Comparison of ENCODE assay signal across 1 cellular context in genomic region chr15:52568569-52569243, GRCh38.
TF ChIP-seq lines count a peak whose summit lies in the region.

A gene with protein sequence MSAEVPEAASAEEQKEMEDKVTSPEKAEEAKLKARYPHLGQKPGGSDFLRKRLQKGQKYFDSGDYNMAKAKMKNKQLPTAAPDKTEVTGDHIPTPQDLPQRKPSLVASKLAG (minus strand): TSS chr15:52569030. CDS start chr15:52568892, 138 bp downstream.

TF ChIP-seq in HEK293, 187 proteins besides CTCF, POLR2A, EP300 and RAD21 (continued from another document and continues in another):
- TF ChIP-seq, protein P1, sequence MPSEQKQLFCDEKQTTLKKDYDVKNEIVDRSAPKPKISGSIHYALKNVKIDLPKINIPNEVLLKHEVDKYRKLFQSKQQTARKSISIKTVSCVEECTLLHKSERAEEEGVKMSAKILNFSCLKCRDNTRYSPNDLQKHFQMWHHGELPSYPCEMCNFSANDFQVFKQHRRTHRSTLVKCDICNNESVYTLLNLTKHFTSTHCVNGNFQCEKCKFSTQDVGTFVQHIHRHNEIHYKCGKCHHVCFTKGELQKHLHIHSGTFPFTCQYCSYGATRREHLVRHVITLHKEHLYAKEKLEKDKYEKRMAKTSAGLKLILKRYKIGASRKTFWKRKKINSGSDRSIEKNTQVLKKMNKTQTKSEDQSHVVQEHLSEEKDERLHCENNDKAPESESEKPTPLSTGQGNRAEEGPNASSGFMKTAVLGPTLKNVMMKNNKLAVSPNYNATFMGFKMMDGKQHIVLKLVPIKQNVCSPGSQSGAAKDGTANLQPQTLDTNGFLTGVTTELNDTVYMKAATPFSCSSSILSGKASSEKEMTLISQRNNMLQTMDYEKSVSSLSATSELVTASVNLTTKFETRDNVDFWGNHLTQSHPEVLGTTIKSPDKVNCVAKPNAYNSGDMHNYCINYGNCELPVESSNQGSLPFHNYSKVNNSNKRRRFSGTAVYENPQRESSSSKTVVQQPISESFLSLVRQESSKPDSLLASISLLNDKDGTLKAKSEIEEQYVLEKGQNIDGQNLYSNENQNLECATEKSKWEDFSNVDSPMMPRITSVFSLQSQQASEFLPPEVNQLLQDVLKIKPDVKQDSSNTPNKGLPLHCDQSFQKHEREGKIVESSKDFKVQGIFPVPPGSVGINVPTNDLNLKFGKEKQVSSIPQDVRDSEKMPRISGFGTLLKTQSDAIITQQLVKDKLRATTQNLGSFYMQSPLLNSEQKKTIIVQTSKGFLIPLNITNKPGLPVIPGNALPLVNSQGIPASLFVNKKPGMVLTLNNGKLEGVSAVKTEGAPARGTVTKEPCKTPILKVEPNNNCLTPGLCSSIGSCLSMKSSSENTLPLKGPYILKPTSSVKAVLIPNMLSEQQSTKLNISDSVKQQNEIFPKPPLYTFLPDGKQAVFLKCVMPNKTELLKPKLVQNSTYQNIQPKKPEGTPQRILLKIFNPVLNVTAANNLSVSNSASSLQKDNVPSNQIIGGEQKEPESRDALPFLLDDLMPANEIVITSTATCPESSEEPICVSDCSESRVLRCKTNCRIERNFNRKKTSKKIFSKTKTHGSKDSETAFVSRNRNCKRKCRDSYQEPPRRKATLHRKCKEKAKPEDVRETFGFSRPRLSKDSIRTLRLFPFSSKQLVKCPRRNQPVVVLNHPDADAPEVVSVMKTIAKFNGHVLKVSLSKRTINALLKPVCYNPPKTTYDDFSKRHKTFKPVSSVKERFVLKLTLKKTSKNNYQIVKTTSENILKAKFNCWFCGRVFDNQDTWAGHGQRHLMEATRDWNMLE (tag by site-specific recombination; conservative IDR thresholded peaks at IDR 0.05; ENCODE audit: low read depth): peak; percentile 97
- TF ChIP-seq, protein P2, sequence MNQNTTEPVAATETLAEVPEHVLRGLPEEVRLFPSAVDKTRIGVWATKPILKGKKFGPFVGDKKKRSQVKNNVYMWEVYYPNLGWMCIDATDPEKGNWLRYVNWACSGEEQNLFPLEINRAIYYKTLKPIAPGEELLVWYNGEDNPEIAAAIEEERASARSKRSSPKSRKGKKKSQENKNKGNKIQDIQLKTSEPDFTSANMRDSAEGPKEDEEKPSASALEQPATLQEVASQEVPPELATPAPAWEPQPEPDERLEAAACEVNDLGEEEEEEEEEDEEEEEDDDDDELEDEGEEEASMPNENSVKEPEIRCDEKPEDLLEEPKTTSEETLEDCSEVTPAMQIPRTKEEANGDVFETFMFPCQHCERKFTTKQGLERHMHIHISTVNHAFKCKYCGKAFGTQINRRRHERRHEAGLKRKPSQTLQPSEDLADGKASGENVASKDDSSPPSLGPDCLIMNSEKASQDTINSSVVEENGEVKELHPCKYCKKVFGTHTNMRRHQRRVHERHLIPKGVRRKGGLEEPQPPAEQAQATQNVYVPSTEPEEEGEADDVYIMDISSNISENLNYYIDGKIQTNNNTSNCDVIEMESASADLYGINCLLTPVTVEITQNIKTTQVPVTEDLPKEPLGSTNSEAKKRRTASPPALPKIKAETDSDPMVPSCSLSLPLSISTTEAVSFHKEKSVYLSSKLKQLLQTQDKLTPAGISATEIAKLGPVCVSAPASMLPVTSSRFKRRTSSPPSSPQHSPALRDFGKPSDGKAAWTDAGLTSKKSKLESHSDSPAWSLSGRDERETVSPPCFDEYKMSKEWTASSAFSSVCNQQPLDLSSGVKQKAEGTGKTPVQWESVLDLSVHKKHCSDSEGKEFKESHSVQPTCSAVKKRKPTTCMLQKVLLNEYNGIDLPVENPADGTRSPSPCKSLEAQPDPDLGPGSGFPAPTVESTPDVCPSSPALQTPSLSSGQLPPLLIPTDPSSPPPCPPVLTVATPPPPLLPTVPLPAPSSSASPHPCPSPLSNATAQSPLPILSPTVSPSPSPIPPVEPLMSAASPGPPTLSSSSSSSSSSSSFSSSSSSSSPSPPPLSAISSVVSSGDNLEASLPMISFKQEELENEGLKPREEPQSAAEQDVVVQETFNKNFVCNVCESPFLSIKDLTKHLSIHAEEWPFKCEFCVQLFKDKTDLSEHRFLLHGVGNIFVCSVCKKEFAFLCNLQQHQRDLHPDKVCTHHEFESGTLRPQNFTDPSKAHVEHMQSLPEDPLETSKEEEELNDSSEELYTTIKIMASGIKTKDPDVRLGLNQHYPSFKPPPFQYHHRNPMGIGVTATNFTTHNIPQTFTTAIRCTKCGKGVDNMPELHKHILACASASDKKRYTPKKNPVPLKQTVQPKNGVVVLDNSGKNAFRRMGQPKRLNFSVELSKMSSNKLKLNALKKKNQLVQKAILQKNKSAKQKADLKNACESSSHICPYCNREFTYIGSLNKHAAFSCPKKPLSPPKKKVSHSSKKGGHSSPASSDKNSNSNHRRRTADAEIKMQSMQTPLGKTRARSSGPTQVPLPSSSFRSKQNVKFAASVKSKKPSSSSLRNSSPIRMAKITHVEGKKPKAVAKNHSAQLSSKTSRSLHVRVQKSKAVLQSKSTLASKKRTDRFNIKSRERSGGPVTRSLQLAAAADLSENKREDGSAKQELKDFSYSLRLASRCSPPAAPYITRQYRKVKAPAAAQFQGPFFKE (tag by site-specific recombination; IDR thresholded peaks at IDR 0.05; ENCODE audit: borderline replicate concordance): no peak
- TF ChIP-seq ZNF843 (tag by site-specific recombination; IDR thresholded peaks at IDR 0.05) (no peak), ZBTB21 (tag by site-specific recombination; IDR thresholded peaks at IDR 0.05) (peak; percentile 93), ZNF391 (tag by site-specific recombination; IDR thresholded peaks at IDR 0.05; ENCODE audit: borderline replicate concordance, low read depth) (no peak), ZNF514 (tag by site-specific recombination; IDR thresholded peaks at IDR 0.05) (no peak), BCL11B (tag by site-specific recombination; IDR thresholded peaks at IDR 0.05; ENCODE audit: low read depth) (peak; percentile 87; the same call in 1 of the 2 replicates), OSR2 (tag by site-specific recombination; IDR thresholded peaks at IDR 0.05) (peak; percentile 33; the same call in 1 of the 2 replicates), ZNF214 (tag by site-specific recombination; IDR thresholded peaks at IDR 0.05; ENCODE audit: borderline replicate concordance) (no peak), ZBTB48 (tag by site-specific recombination; IDR thresholded peaks at IDR 0.05) (no peak), ZNF621 (tag by site-specific recombination; IDR thresholded peaks at IDR 0.05) (no peak), ZNF133 (tag by site-specific recombination; IDR thresholded peaks at IDR 0.05) (no peak), ZNF394 (tag by site-specific recombination; IDR thresholded peaks at IDR 0.05; ENCODE audit: borderline replicate concordance) (peak; percentile 89; the same call in 1 of the 2 replicates), GFI1B (tag by site-specific recombination; IDR thresholded peaks at IDR 0.05) (no peak), ZNF571 (tag by site-specific recombination; IDR thresholded peaks at IDR 0.05) (no peak), ZNF830 (tag by site-specific recombination; IDR thresholded peaks at IDR 0.05; ENCODE audit: low read depth) (no peak), ZNF155 (tag by site-specific recombination; IDR thresholded peaks at IDR 0.05) (no peak), ZBTB10 (tag by site-specific recombination; IDR thresholded peaks at IDR 0.05) (peak; percentile 96), ZNF558 (tag by site-specific recombination; IDR thresholded peaks at IDR 0.05) (no peak), ZNF701 (tag by site-specific recombination; IDR thresholded peaks at IDR 0.05) (no peak), ZNF560 (tag by site-specific recombination; IDR thresholded peaks at IDR 0.05; ENCODE audit: borderline replicate concordance) (no peak), SP3 (tag by site-specific recombination; IDR thresholded peaks at IDR 0.05) (peak; percentile 93; the same call in 1 of the 2 replicates), ZBTB1 (tag by site-specific recombination; IDR thresholded peaks at IDR 0.05) (0 out of 2 replicates have a peak, but pooled peaks have one; percentile 66), KLF9 (tag by site-specific recombination; IDR thresholded peaks at IDR 0.05; ENCODE audit: low read depth) (peak; percentile 70; the same call in 1 of the 2 replicates), ZNF561 (tag by site-specific recombination; IDR thresholded peaks at IDR 0.05; ENCODE audit: borderline replicate concordance) (peak; percentile 42; the same call in 1 of the 2 replicates), KLF16 (tag by site-specific recombination; IDR thresholded peaks at IDR 0.05) (peak; percentile 39; the same call in 1 of the 2 replicates), ZBTB20 (tag by site-specific recombination; IDR thresholded peaks at IDR 0.05) (peak; percentile 84), ZNF623 (tag by site-specific recombination; IDR thresholded peaks at IDR 0.05) (no peak), ZNF449 (tag by site-specific recombination; IDR thresholded peaks at IDR 0.05) (no peak), SALL2 (tag by site-specific recombination; IDR thresholded peaks at IDR 0.05; ENCODE audit: borderline replicate concordance) (no peak), ZNF175 (tag by site-specific recombination; IDR thresholded peaks at IDR 0.05) (no peak), KLF1 (tag by site-specific recombination; IDR thresholded peaks at IDR 0.05) (peak; percentile 89), TCF7L2 (IDR thresholded peaks at IDR 0.05; ENCODE audit: borderline replicate concordance, low read depth, low read length) (peak; percentile 98), ZNF704 (tag by site-specific recombination; IDR thresholded peaks at IDR 0.05) (no peak)
- TF ChIP-seq, protein P3, sequence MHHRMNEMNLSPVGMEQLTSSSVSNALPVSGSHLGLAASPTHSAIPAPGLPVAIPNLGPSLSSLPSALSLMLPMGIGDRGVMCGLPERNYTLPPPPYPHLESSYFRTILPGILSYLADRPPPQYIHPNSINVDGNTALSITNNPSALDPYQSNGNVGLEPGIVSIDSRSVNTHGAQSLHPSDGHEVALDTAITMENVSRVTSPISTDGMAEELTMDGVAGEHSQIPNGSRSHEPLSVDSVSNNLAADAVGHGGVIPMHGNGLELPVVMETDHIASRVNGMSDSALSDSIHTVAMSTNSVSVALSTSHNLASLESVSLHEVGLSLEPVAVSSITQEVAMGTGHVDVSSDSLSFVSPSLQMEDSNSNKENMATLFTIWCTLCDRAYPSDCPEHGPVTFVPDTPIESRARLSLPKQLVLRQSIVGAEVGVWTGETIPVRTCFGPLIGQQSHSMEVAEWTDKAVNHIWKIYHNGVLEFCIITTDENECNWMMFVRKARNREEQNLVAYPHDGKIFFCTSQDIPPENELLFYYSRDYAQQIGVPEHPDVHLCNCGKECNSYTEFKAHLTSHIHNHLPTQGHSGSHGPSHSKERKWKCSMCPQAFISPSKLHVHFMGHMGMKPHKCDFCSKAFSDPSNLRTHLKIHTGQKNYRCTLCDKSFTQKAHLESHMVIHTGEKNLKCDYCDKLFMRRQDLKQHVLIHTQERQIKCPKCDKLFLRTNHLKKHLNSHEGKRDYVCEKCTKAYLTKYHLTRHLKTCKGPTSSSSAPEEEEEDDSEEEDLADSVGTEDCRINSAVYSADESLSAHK (tag by site-specific recombination; IDR thresholded peaks at IDR 0.05): peak; percentile 57; the same call in 1 of the 2 replicates
- TF ChIP-seq, protein P4, sequence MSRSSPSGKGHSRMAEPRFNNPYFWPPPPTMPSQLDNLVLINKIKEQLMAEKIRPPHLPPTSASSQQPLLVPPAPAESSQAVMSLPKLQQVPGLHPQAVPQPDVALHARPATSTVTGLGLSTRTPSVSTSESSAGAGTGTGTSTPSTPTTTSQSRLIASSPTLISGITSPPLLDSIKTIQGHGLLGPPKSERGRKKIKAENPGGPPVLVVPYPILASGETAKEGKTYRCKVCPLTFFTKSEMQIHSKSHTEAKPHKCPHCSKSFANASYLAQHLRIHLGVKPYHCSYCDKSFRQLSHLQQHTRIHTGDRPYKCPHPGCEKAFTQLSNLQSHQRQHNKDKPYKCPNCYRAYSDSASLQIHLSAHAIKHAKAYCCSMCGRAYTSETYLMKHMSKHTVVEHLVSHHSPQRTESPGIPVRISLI (tag by site-specific recombination; IDR thresholded peaks at IDR 0.05): 0 out of 2 replicates have a peak, but pooled peaks have one; percentile 20
- TF ChIP-seq, protein P5, sequence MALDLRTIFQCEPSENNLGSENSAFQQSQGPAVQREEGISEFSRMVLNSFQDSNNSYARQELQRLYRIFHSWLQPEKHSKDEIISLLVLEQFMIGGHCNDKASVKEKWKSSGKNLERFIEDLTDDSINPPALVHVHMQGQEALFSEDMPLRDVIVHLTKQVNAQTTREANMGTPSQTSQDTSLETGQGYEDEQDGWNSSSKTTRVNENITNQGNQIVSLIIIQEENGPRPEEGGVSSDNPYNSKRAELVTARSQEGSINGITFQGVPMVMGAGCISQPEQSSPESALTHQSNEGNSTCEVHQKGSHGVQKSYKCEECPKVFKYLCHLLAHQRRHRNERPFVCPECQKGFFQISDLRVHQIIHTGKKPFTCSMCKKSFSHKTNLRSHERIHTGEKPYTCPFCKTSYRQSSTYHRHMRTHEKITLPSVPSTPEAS (tag by site-specific recombination; IDR thresholded peaks at IDR 0.05): no peak; the same call in 1 of the 2 replicates
